Comparison of ENCODE assay signal across 23 cellular contexts in the genomic region with DNA sequence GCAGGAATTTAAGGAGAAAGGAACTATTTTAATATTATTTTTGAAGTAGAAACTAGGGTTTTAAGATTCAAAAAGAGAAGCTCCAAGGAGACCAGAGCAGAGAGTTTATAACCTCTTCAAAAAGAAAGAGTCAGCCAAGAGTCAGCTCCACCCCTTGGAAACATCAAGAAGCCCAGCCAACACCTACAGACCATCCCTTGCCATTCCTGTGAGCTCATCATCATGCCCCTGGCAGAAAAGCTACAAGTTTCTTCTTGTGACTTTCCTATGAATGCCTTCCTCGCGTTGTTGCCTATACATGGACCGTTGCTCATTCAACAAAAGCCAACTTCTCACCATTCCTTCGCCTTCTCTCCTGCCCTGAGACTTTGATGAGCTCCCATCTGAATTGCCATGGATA. TPM values are rescaled to one million over a fixed set of nuclear protein-coding genes. Genes with fewer than 3 reads are reported as not detected.
"Had no signal": no experiment of that assay in that cellular context is flagged by ENCODE, and none has a peak within 500 bp of the region (broad histone marks: within the 10 kb centered on the region; RNA-seq: fewer than 3 reads in every experiment).

No MANE protein-coding gene starts in this region.

- H3K36me3 ChIP-seq: adrenal gland, esophagus muscularis mucosa, gastrocnemius medialis, left ventricle myocardium inferior, neutrophil, right lobe of liver had no signal

- H3K27ac Mint-ChIP-seq: activated CD4-positive, alpha-beta T cell treated with anti-CD3 and anti-CD28 coated beads, Interleukin-2, amount 10 ng/mL, durations not matched to agents 7 days and 5 days; activated naive CD4-positive, alpha-beta T cell treated with anti-CD3 and anti-CD28 coated beads, Interleukin-2, amount 10 ng/mL, durations not matched to agents 7 days and 5 days; activated T-helper 2 cell treated with anti-CD3 and anti-CD28 coated beads, Interferon-gamma antibody, Interleukin-2, Interleukin-4, amounts not matched to agents 10 μg/mL and 5 μg/mL and 100 μg/mL, durations not matched to agents 14 hours and 24 hours and 36 hours; dendritic cell treated with granulocyte-macrophage colony-stimulating factor and Interleukin-4, amounts not matched to agents 40 ng/mL and 50 ng/mL, for 4 days; progenitor cell of endocrine pancreas; stimulated activated naive B cell treated with anti-CD40 and anti-IgM and Interleukin-4, amounts not matched to agents 10 μg/mL and 1 μg/mL and 100 μg/mL, for 72 hours; T-cell; WTC11 had no signal

- H3K36me3 Mint-ChIP-seq: brain, T-cell, WTC11 had no signal

- DNase-seq: activated CD4-positive, alpha-beta T cell treated with anti-CD3 and anti-CD28 coated beads, Interleukin-2, amount 10 ng/mL, durations not matched to agents 7 days and 5 days; activated CD8-positive, alpha-beta memory T cell treated with anti-CD3 and anti-CD28 coated beads for 24 hours; activated naive CD4-positive, alpha-beta T cell treated with anti-CD3 and anti-CD28 coated beads, Interleukin-2, amount 10 ng/mL, durations not matched to agents 7 days and 5 days; adrenal gland; gastrocnemius medialis; islet precursor cell; left ventricle myocardium inferior; right lobe of liver; spleen; stimulated activated CD4-positive, alpha-beta T cell treated with anti-CD3 and anti-CD28 coated beads, Interleukin-2, amount 100 ng/mL, for 24 hours; stimulated activated naive B cell treated with anti-CD40 and anti-IgM and Interleukin-4, amounts not matched to agents 10 μg/mL and 1 μg/mL and 100 μg/mL, for 72 hours; T-cell; upper lobe of left lung had no signal

- H3K4me1 Mint-ChIP-seq: brain, T-cell had no signal

- H3K9me3 Mint-ChIP-seq: activated CD4-positive, alpha-beta T cell treated with anti-CD3 and anti-CD28 coated beads, Interleukin-2, amount 10 ng/mL, durations not matched to agents 7 days and 5 days; activated naive CD4-positive, alpha-beta T cell treated with anti-CD3 and anti-CD28 coated beads, Interleukin-2, amount 10 ng/mL, durations not matched to agents 7 days and 5 days; activated T-helper 2 cell treated with anti-CD3 and anti-CD28 coated beads, Interferon-gamma antibody, Interleukin-2, Interleukin-4, amounts not matched to agents 10 μg/mL and 5 μg/mL and 100 μg/mL, durations not matched to agents 14 hours and 24 hours and 36 hours; brain; dendritic cell treated with granulocyte-macrophage colony-stimulating factor and Interleukin-4, amounts not matched to agents 40 ng/mL and 50 ng/mL, for 4 days; stimulated activated naive B cell treated with anti-CD40 and anti-IgM and Interleukin-4, amounts not matched to agents 10 μg/mL and 1 μg/mL and 100 μg/mL, for 72 hours; T-cell; WTC11 had no signal

- H3K4me3 ChIP-seq: adrenal gland, esophagus muscularis mucosa, gastrocnemius medialis, left ventricle myocardium inferior, right lobe of liver, spleen, upper lobe of left lung had no signal

- H3K4me3 Mint-ChIP-seq: activated CD4-positive, alpha-beta T cell treated with anti-CD3 and anti-CD28 coated beads, Interleukin-2, amount 10 ng/mL, durations not matched to agents 7 days and 5 days; activated naive CD4-positive, alpha-beta T cell treated with anti-CD3 and anti-CD28 coated beads, Interleukin-2, amount 10 ng/mL, durations not matched to agents 7 days and 5 days; brain; dendritic cell treated with granulocyte-macrophage colony-stimulating factor and Interleukin-4, amounts not matched to agents 40 ng/mL and 50 ng/mL, for 4 days; stimulated activated naive B cell treated with anti-CD40 and anti-IgM and Interleukin-4, amounts not matched to agents 10 μg/mL and 1 μg/mL and 100 μg/mL, for 72 hours; T-cell; WTC11 had no signal

- H3K4me1 ChIP-seq: adrenal gland, gastrocnemius medialis, left ventricle myocardium inferior, right lobe of liver, spleen, upper lobe of left lung had no signal

- H3K27ac ChIP-seq: adrenal gland, esophagus muscularis mucosa, gastrocnemius medialis, left ventricle myocardium inferior, neutrophil, right lobe of liver, spleen, upper lobe of left lung had no signal

- H3K9me3 ChIP-seq: adrenal gland, esophagus muscularis mucosa, gastrocnemius medialis, left ventricle myocardium inferior, neutrophil, right lobe of liver, spleen, upper lobe of left lung had no signal

- ATAC-seq: gastrocnemius medialis; stimulated activated naive B cell treated with anti-CD40 and anti-IgM and Interleukin-4, amounts not matched to agents 10 μg/mL and 1 μg/mL and 100 μg/mL, for 72 hours; T-cell; WTC11 had no signal

- H3K27me3 ChIP-seq: adrenal gland, esophagus muscularis mucosa, gastrocnemius medialis, right lobe of liver, upper lobe of left lung had no signal

RNA-seq across cellular contexts. Expression of a gene that starts 33.1 kb away (rescaled TPM):
- total RNA-seq: activated CD4-positive, alpha-beta T cell treated with anti-CD3 and anti-CD28 coated beads, Interleukin-2, amount 10 ng/mL, durations not matched to agents 7 days and 5 days; activated T-helper 2 cell treated with anti-CD3 and anti-CD28 coated beads, Interferon-gamma antibody, Interleukin-2, Interleukin-4, amounts not matched to agents 10 μg/mL and 5 μg/mL and 100 μg/mL, durations not matched to agents 14 hours and 24 hours and 36 hours; esophagus muscularis mucosa; left ventricle myocardium inferior; myocyte; SK-MEL-5; subcutaneous adipose tissue had no signal

RNA-seq across cellular contexts. Expression of a gene that starts 38.1 kb away (rescaled TPM):
- total RNA-seq: activated CD4-positive, alpha-beta T cell treated with anti-CD3 and anti-CD28 coated beads, Interleukin-2, amount 10 ng/mL, durations not matched to agents 7 days and 5 days; activated T-helper 2 cell treated with anti-CD3 and anti-CD28 coated beads, Interferon-gamma antibody, Interleukin-2, Interleukin-4, amounts not matched to agents 10 μg/mL and 5 μg/mL and 100 μg/mL, durations not matched to agents 14 hours and 24 hours and 36 hours; left ventricle myocardium inferior; SK-MEL-5; subcutaneous adipose tissue had no signal
